ENCODE assay signal across 21 cellular contexts in genomic region chr4:185955817-185956542, GRCh38.
DNase-seq lines count a peak whose midpoint lies in the region; ATAC-seq and TF ChIP-seq lines count a peak whose summit lies in the region.
"Had no signal": no experiment of that assay in that cellular context is flagged by ENCODE, and none has a peak within 500 bp of the region (broad histone marks: within the 10 kb centered on the region; RNA-seq: fewer than 3 reads in every experiment).

No MANE protein-coding gene starts in this region.

- ATAC-seq in GM18519 (IDR thresholded peaks at IDR 0.05; ENCODE audit: low FRiP score, unreplicated experiment): no peak
- ATAC-seq: right lobe of liver; stimulated activated memory B cell treated with anti-CD40 and anti-IgM and Interleukin-4, amounts not matched to agents 10 μg/mL and 1 μg/mL and 100 μg/mL, for 72 hours; T-helper 17 cell had no signal

- H3K27ac Mint-ChIP-seq in neural crest cell (ENCODE audit: unreplicated experiment): no peak overlapping the region
- H3K27ac Mint-ChIP-seq: activated naive CD4-positive, alpha-beta T cell treated with anti-CD3 and anti-CD28 coated beads, Interleukin-2, amount 50 U/mL, for 24 hours; CD4-positive, alpha-beta memory T cell; stimulated activated memory B cell treated with anti-CD40 and anti-IgM and Interleukin-4, amounts not matched to agents 10 μg/mL and 1 μg/mL and 100 μg/mL, for 72 hours; T-helper 17 cell had no signal

- no peak for TF ChIP-seq CTCF in neural crest cell (conservative IDR thresholded peaks at IDR 0.05)

- H3K27me3 Mint-ChIP-seq in neural crest cell (ENCODE audit: low read depth): no peaks in the 10 kb centered on the region

- DNase-seq in D341Med (ENCODE audit: low spot score) (peak; percentile 83), NCI-H2171 (lab: John Stamatoyannopoulos, UW) (peak; percentile 15), ecto neural progenitor cell (ENCODE audit: low spot score) (peak; percentile 57), neural crest cell (ENCODE audit: low read depth, low spot score) (no peak), hippocampal formation (lab: John Stamatoyannopoulos, UW) (no peak), cerebellar nuclear complex (lab: John Stamatoyannopoulos, UW) (no peak), NAMALWA (ENCODE audit: low spot score) (no peak)
- DNase-seq: CD4-positive, alpha-beta memory T cell; cortex of kidney; DMS79 treated with DMSO at 0.1 percent for 48 hours; KG1; NCI-H1048; NCI-H2029 treated with DMSO at 0.1 percent for 48 hours; OCI-M1; right lobe of liver; SIG-M5; T-helper 17 cell; tibial artery had no signal

- H3K36me3 Mint-ChIP-seq in neural crest cell (ENCODE audit: low read depth): peaks cover 3% of the 10 kb centered on the region
- H3K36me3 Mint-ChIP-seq: activated naive CD4-positive, alpha-beta T cell treated with anti-CD3 and anti-CD28 coated beads, Interleukin-2, amount 50 U/mL, for 24 hours; CD4-positive, alpha-beta memory T cell; stimulated activated memory B cell treated with anti-CD40 and anti-IgM and Interleukin-4, amounts not matched to agents 10 μg/mL and 1 μg/mL and 100 μg/mL, for 72 hours had no signal

- H3K9me3 Mint-ChIP-seq in neural crest cell: peaks cover 9% of the 10 kb centered on the region
- H3K9me3 Mint-ChIP-seq: activated naive CD4-positive, alpha-beta T cell treated with anti-CD3 and anti-CD28 coated beads, Interleukin-2, amount 50 U/mL, for 24 hours had no signal

- peaks cover 20% of the 10 kb centered on the region for H3K4me1 Mint-ChIP-seq in neural crest cell
- H3K4me1 Mint-ChIP-seq: activated naive CD4-positive, alpha-beta T cell treated with anti-CD3 and anti-CD28 coated beads, Interleukin-2, amount 50 U/mL, for 24 hours; CD4-positive, alpha-beta memory T cell; stimulated activated memory B cell treated with anti-CD40 and anti-IgM and Interleukin-4, amounts not matched to agents 10 μg/mL and 1 μg/mL and 100 μg/mL, for 72 hours; T-helper 17 cell had no signal

- H3K4me3 Mint-ChIP-seq in neural crest cell: peak overlapping the region; percentile 68
- H3K4me3 Mint-ChIP-seq: activated naive CD4-positive, alpha-beta T cell treated with anti-CD3 and anti-CD28 coated beads, Interleukin-2, amount 50 U/mL, for 24 hours; CD4-positive, alpha-beta memory T cell; stimulated activated memory B cell treated with anti-CD40 and anti-IgM and Interleukin-4, amounts not matched to agents 10 μg/mL and 1 μg/mL and 100 μg/mL, for 72 hours; T-helper 17 cell had no signal

Comparison
In these comparisons a context has a peak if more than half of its experiments do, and no peak if none do; other contexts are left out.
1. DNase-seq: peak in D341Med (single experiment), NCI-H2171 (single experiment) and ecto neural progenitor cell (single experiment); none in neural crest cell (single experiment), hippocampal formation (0 of 2), cerebellar nuclear complex (0 of 2) and NAMALWA (single experiment).